ENCODE assay signal across 19 cellular contexts in genomic region chr3:185847506-185847905, GRCh38. TPM values are rescaled to one million over a fixed set of nuclear protein-coding genes. Genes with fewer than 3 reads are reported as not detected.
A peak's percentile ranks its signal among the peaks of the same experiment; 100 is the strongest.
DNase-seq lines count a peak whose midpoint lies in the region; ATAC-seq and TF ChIP-seq lines count a peak whose summit lies in the region.
"Had no signal": no experiment of that assay in that cellular context is flagged by ENCODE, and none has a peak within 500 bp of the region (broad histone marks: within the 10 kb centered on the region; RNA-seq: fewer than 3 reads in every experiment).

No MANE protein-coding gene starts in this region.

- no peak for TF ChIP-seq CTCF in osteoblast (IDR thresholded peaks at IDR 0.05; ENCODE audit: extremely low read depth, low read depth, low read length)

- peak overlapping the region; percentile 7 for H3K4me2 ChIP-seq in osteoblast (ENCODE audit: insufficient read depth, low read length)

- peaks cover 13% of the 10 kb centered on the region for H3K4me1 ChIP-seq in osteoblast (ENCODE audit: insufficient read depth, low read length)

- H3K27me3 ChIP-seq in osteoblast (ENCODE audit: insufficient read depth, low read length), result no peaks in the 10 kb centered on the region

- H3K9me3 ChIP-seq in osteoblast (ENCODE audit: low read depth, low read length), result no peaks in the 10 kb centered on the region

- ATAC-seq in HG02840 (IDR thresholded peaks at IDR 0.05; ENCODE audit: low FRiP score, unreplicated experiment), result no peak
- ATAC-seq: CD8-positive, alpha-beta T cell had no signal

- DNase-seq in EL, result peak; percentile 75
- peak; percentile 84 for DNase-seq in M059J (ENCODE audit: low read depth)
- peak; percentile 47 for DNase-seq in fibroblast of peridontal ligament (ENCODE audit: extremely low read depth)
- no peak for DNase-seq in osteoblast (ENCODE audit: insufficient read length, low spot score, missing footprints)
- DNase-seq in AG08396 (ENCODE audit: low spot score), result no peak
- no peak for DNase-seq in NAMALWA (ENCODE audit: low spot score)
- DNase-seq: C1 segment of cervical spinal cord; CD8-positive, alpha-beta T cell; DND-41; GF-D8; KBM-7; NCI-H1092 treated with DMSO at 0.1 percent for 48 hours; NCI-H1436 treated with DMSO at 0.1 percent for 48 hours; NCI-H1930; NCI-H510A; NCI-H774; NK-92 treated with Interleukin-12 subunit alpha and Interleukin-12 subunit beta, amount 100 ng/mL, for 24 hours; T-helper 1 cell had no signal

- H3K79me2 ChIP-seq in osteoblast (ENCODE audit: insufficient read depth, low read length), result no peaks in the 10 kb centered on the region

- H2AFZ ChIP-seq in osteoblast (ENCODE audit: low read length), result peak overlapping the region; percentile 42

- no peak overlapping the region for H3K4me3 ChIP-seq in osteoblast (ENCODE audit: insufficient read depth, low read length)

- H4K20me1 ChIP-seq in osteoblast (ENCODE audit: insufficient read depth, low read length), result no peaks in the 10 kb centered on the region

- no peak overlapping the region for H3K27ac ChIP-seq in osteoblast (ENCODE audit: low read depth, low read length)

- no peaks in the 10 kb centered on the region for H3K36me3 ChIP-seq in osteoblast (ENCODE audit: insufficient read depth, low read length)

RNA-seq across cellular contexts. Expression of gene IGF2BP2, which starts 22.7 kb away (rescaled TPM):
- total RNA-seq in M059J (2014; rRNA removed; shearing (Covaris generic)), result 59.1 and 72.0 TPM in 2 replicates
- 80.4 and 81.8 TPM in 2 replicates for total RNA-seq in osteoblast
- total RNA-seq: CD8-positive, alpha-beta T cell had no signal

Comparison
In these comparisons a context has a peak if more than half of its experiments do, and no peak if none do; other contexts are left out.
1. DNase-seq: peak in EL (single experiment), M059J (single experiment) and fibroblast of peridontal ligament (single experiment); none in osteoblast (single experiment), AG08396 (single experiment) and NAMALWA (single experiment).